ENCODE assay signal across 11 cellular contexts in genomic region chr9:136225366-136225747, GRCh38. TPM values are rescaled to one million over a fixed set of nuclear protein-coding genes. Genes with fewer than 3 reads are reported as not detected.
DNase-seq lines count a peak whose midpoint lies in the region; ATAC-seq and TF ChIP-seq lines count a peak whose summit lies in the region.
"Had no signal": no experiment of that assay in that cellular context is flagged by ENCODE, and none has a peak within 500 bp of the region (broad histone marks: within the 10 kb centered on the region; RNA-seq: fewer than 3 reads in every experiment).

No MANE protein-coding gene starts in this region.

- peaks cover 67% of the 10 kb centered on the region for H3K36me3 Mint-ChIP-seq in CD8-positive, alpha-beta T cell
- peaks cover 45% of the 10 kb centered on the region for H3K36me3 Mint-ChIP-seq in MCF 10A (ENCODE audit: insufficient read depth, unreplicated experiment)

- H3K4me3 ChIP-seq in CD8-positive, alpha-beta T cell (ENCODE audit: low read depth, low read length), result no peak overlapping the region
- H3K4me3 ChIP-seq in gastrocnemius medialis (no peak overlapping the region), upper lobe of right lung (no peak overlapping the region), MG63 (no peak overlapping the region)
- H3K4me3 ChIP-seq: thoracic aorta had no signal

- no peak overlapping the region for H3K4me3 Mint-ChIP-seq in CD8-positive, alpha-beta T cell
- no peak overlapping the region for H3K4me3 Mint-ChIP-seq in MCF 10A (ENCODE audit: unreplicated experiment)

- TF ChIP-seq CTCF in CD8-positive, alpha-beta T cell (IDR thresholded peaks at IDR 0.05), result no peak
- TF ChIP-seq CTCF in VCaP (conservative IDR thresholded peaks at IDR 0.05), result no peak
- TF ChIP-seq CTCF in gastrocnemius medialis (IDR thresholded peaks at IDR 0.05 in 4 of 5, conservative IDR thresholded peaks at IDR 0.05 in 1 of 5), result no peak
- no peak for TF ChIP-seq CTCF in upper lobe of right lung (IDR thresholded peaks at IDR 0.05)
- TF ChIP-seq CTCF in MCF 10A (IDR thresholded peaks at IDR 0.05; ENCODE audit: unreplicated experiment), result no peak

- peaks cover 9% of the 10 kb centered on the region for H3K4me1 Mint-ChIP-seq in CD8-positive, alpha-beta T cell (ENCODE audit: low read depth)
- H3K4me1 Mint-ChIP-seq in MCF 10A (ENCODE audit: insufficient read depth, unreplicated experiment), result peaks cover 21% of the 10 kb centered on the region

- H3K27me3 ChIP-seq in CD8-positive, alpha-beta T cell (ENCODE audit: insufficient read depth, low read length), result no peaks in the 10 kb centered on the region
- H3K27me3 ChIP-seq in gastrocnemius medialis (no peaks in the 10 kb centered on the region), upper lobe of right lung (no peaks in the 10 kb centered on the region), MG63 (no peaks in the 10 kb centered on the region)

- H3K36me3 ChIP-seq in CD8-positive, alpha-beta T cell (ENCODE audit: insufficient read depth, low read length), result peaks cover 26% of the 10 kb centered on the region
- H3K36me3 ChIP-seq in gastrocnemius medialis (peaks cover 0 to 28% of the 10 kb centered on the region in 2 donors), upper lobe of right lung (peaks cover 8% of the 10 kb centered on the region), MG63 (peaks cover 6% of the 10 kb centered on the region)

- ATAC-seq in CD8-positive, alpha-beta T cell, result peak; percentile 29
- peak; percentile 58 for ATAC-seq in GM19043 (IDR thresholded peaks at IDR 0.05; ENCODE audit: low read depth, unreplicated experiment)
- ATAC-seq in HG02973 (IDR thresholded peaks at IDR 0.05; ENCODE audit: unreplicated experiment), result peak; percentile 45
- no peak for ATAC-seq in gastrocnemius medialis
- no peak for ATAC-seq in upper lobe of right lung

- CTCF ChIA-PET in CD8-positive, alpha-beta T cell (lab: Charles Lee), result interaction anchor here (1.0 to 1.4 kb wide), 3 partner anchors 9 to 16 kb away, joined by 3 to 4 read pairs (median 3); no protein-coding TSS in a partner anchor
- CTCF ChIA-PET in MCF 10A (lab: Yijun Ruan, JAX), result interaction anchor here (0.6 to 2.4 kb wide), 7 partner anchors 8 to 258 kb away, joined by 3 to 13 read pairs (median 3); no protein-coding TSS in a partner anchor

- peak overlapping the region; percentile 69 for H3K27ac Mint-ChIP-seq in CD8-positive, alpha-beta T cell
- H3K27ac Mint-ChIP-seq in MCF 10A (ENCODE audit: low read depth, unreplicated experiment), result no peak overlapping the region

- no peaks in the 10 kb centered on the region for H3K27me3 Mint-ChIP-seq in CD8-positive, alpha-beta T cell (ENCODE audit: low read depth)
- no peaks in the 10 kb centered on the region for H3K27me3 Mint-ChIP-seq in MCF 10A (ENCODE audit: insufficient read depth, unreplicated experiment)

- DNase-seq in CD8-positive, alpha-beta T cell, result no peak
- DNase-seq in gastrocnemius medialis (no peak), upper lobe of right lung (no peak), MCF 10A (ENCODE audit: unreplicated experiment) (no peak), MG63 (no peak)

- in situ Hi-C loops in gastrocnemius medialis (cut with MboI; ENCODE audit: low sequenced_read_pairs in 4 of 4), result no loop called here

- POLR2A ChIA-PET in CD8-positive, alpha-beta T cell (lab: Charles Lee), result no interaction called here
- POLR2A ChIA-PET in MCF 10A (lab: Yijun Ruan, JAX), result no interaction called here

- no peaks in the 10 kb centered on the region for H3K9me3 Mint-ChIP-seq in CD8-positive, alpha-beta T cell
- no peaks in the 10 kb centered on the region for H3K9me3 Mint-ChIP-seq in MCF 10A (ENCODE audit: unreplicated experiment)

- no peak for TF ChIP-seq POLR2A in gastrocnemius medialis (IDR thresholded peaks at IDR 0.05)

- intact Hi-C loops in CD8-positive, alpha-beta T cell (cut with DNase I, micrococcal nuclease), result loop anchor here in 1 of 2 experiments (5.0 kb wide), 1 partner anchor 133 kb away; no protein-coding TSS in a partner anchor
- intact Hi-C loops in gastrocnemius medialis (cut with DNase I; ENCODE audit: low total_unique reads) (no loop called here), upper lobe of right lung (cut with DNase I) (no loop called here), MCF 10A (cut with micrococcal nuclease) (no loop called here)

- no peaks in the 10 kb centered on the region for H3K4me1 ChIP-seq in CD8-positive, alpha-beta T cell (ENCODE audit: insufficient read depth, low read length)
- H3K4me1 ChIP-seq in gastrocnemius medialis, result no peaks in the 10 kb centered on the region
- no peaks in the 10 kb centered on the region for H3K4me1 ChIP-seq in upper lobe of right lung

- no TSS peak for BruUV-seq in MCF 10A (replicated peaks; lab: Mats Ljungman, UMichigan)

- H3K9me3 ChIP-seq in CD8-positive, alpha-beta T cell (ENCODE audit: low read length), result no peaks in the 10 kb centered on the region
- H3K9me3 ChIP-seq in gastrocnemius medialis (no peaks in the 10 kb centered on the region), upper lobe of right lung (no peaks in the 10 kb centered on the region), MG63 (no peaks in the 10 kb centered on the region)
- H3K9me3 ChIP-seq: thoracic aorta had no signal

- H3K27ac ChIP-seq in CD8-positive, alpha-beta T cell (ENCODE audit: low read depth, low read length), result no peak overlapping the region
- H3K27ac ChIP-seq in VCaP, result peak overlapping the region; percentile 77
- H3K27ac ChIP-seq in gastrocnemius medialis, result no peak overlapping the region
- H3K27ac ChIP-seq in upper lobe of right lung, result no peak overlapping the region
- H3K27ac ChIP-seq: thoracic aorta had no signal

RNA-seq across cellular contexts. Expression of gene QSOX2, which starts 20.3 kb away (rescaled TPM):
- total RNA-seq in CD8-positive, alpha-beta T cell, result 10 to 100 TPM; 13.8 to 14.2 TPM
- total RNA-seq in gastrocnemius medialis (1 to 10 TPM; 3.3 to 5.8 (median 5.2) TPM), upper lobe of right lung (13.1 TPM), MCF 10A (2022) (23.7 and 27.7 TPM in 2 replicates)
- 22.7 and 28.2 TPM in 2 replicates for total RNA-seq in MG63 (2014; rRNA removed; shearing (Covaris generic); ENCODE audit: low replicate concordance)

RNA-seq across cellular contexts. Expression of gene LHX3, which starts 20.4 kb away (rescaled TPM):
- under 1 TPM; 0.14 to 0.17 TPM for total RNA-seq in CD8-positive, alpha-beta T cell
- total RNA-seq in gastrocnemius medialis (not detected), upper lobe of right lung (not detected), MCF 10A (2022) (0.22 and 0.26 TPM in 2 replicates)
- not detected in 2 replicates for total RNA-seq in MG63 (2014; rRNA removed; shearing (Covaris generic); ENCODE audit: low replicate concordance)
- total RNA-seq: renal cortical epithelial cell, SK-MEL-5, thoracic aorta had no signal

Comparison
In these comparisons a context has a peak if more than half of its experiments do, and no peak if none do; other contexts are left out.
1. ATAC-seq: peak in CD8-positive, alpha-beta T cell (single experiment), GM19043 (single experiment) and HG02973 (single experiment); none in gastrocnemius medialis (0 of 2) and upper lobe of right lung (single experiment).